Comparison of ENCODE assay signal across 1 cellular context in the genomic region with DNA sequence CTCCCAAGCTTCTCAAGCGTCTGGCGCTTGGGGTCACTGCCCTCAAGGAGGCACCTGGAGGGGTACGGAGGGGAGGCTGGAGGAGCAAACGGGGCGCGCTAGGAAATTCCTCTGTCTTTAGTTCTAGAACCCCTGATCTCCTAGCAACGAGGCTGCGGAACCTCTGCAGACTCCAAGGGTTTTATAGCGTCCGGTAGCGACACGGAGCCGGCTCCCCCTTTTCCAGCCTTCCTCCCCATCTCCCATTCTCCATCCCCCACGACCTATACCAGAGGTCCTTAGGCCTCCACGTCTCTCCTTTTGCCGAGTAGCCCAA.
TF ChIP-seq lines count a peak whose summit lies in the region.

No MANE protein-coding gene starts in this region.

TF ChIP-seq in HepG2, 621 proteins besides CTCF, POLR2A, EP300 and RAD21 (continues in another document):
- TF ChIP-seq ZNF83 (CRISPR knock-in tag; IDR thresholded peaks at IDR 0.05; ENCODE audit: borderline replicate concordance) (0 out of 2 replicates have a peak, but pooled peaks have one; percentile 13), ZSCAN31 (CRISPR knock-in tag; IDR thresholded peaks at IDR 0.05; ENCODE audit: low read depth) (no peak), ZEB1 (IDR thresholded peaks at IDR 0.05; ENCODE audit: insufficient replicate concordance, low read depth) (peak; percentile 16), SIX1 (CRISPR knock-in tag; IDR thresholded peaks at IDR 0.05; ENCODE audit: borderline replicate concordance) (no peak), HDAC2 (CRISPR knock-in tag; IDR thresholded peaks at IDR 0.05) (0 out of 2 replicates have a peak, but pooled peaks have one; percentile 7), ZSCAN21 (CRISPR knock-in tag; IDR thresholded peaks at IDR 0.05; ENCODE audit: borderline replicate concordance) (no peak), ZNF766 (CRISPR knock-in tag; IDR thresholded peaks at IDR 0.05; ENCODE audit: borderline replicate concordance) (0 out of 2 replicates have a peak, but pooled peaks have one; percentile 47), SATB2 (CRISPR knock-in tag; IDR thresholded peaks at IDR 0.05) (no peak), ZNF280B (CRISPR knock-in tag; IDR thresholded peaks at IDR 0.05; ENCODE audit: borderline replicate concordance) (0 out of 2 replicates have a peak, but pooled peaks have one; percentile 69), SPEN (CRISPR knock-in tag; IDR thresholded peaks at IDR 0.05; ENCODE audit: low read depth) (no peak), ARHGAP35 (CRISPR knock-in tag; IDR thresholded peaks at IDR 0.05; ENCODE audit: borderline replicate concordance) (0 out of 2 replicates have a peak, but pooled peaks have one; percentile 42), GLI4 (CRISPR knock-in tag; IDR thresholded peaks at IDR 0.05; ENCODE audit: borderline replicate concordance) (no peak), ZNF121 (CRISPR knock-in tag; IDR thresholded peaks at IDR 0.05) (no peak), ZSCAN20 (CRISPR knock-in tag; IDR thresholded peaks at IDR 0.05; ENCODE audit: borderline replicate concordance) (no peak), NFAT5 (CRISPR knock-in tag; IDR thresholded peaks at IDR 0.05) (no peak), ZBTB38 (CRISPR knock-in tag; IDR thresholded peaks at IDR 0.05) (no peak), ZNF343 (CRISPR knock-in tag; IDR thresholded peaks at IDR 0.05) (0 out of 2 replicates have a peak, but pooled peaks have one; percentile 8), ZNF282 (IDR thresholded peaks at IDR 0.05; ENCODE audit: partially characterized antibody) (no peak), ZNF605 (CRISPR knock-in tag; IDR thresholded peaks at IDR 0.05) (peak; percentile 91; the same call in 1 of the 2 replicates), MIER3 (CRISPR knock-in tag; IDR thresholded peaks at IDR 0.05; ENCODE audit: borderline replicate concordance) (0 out of 2 replicates have a peak, but pooled peaks have one; percentile 2), NR2F1 (CRISPR knock-in tag; IDR thresholded peaks at IDR 0.05) (peak in 1 of 2 experiments; percentile 40; a peak in 1 of 4 replicates)
- TF ChIP-seq, protein P1, sequence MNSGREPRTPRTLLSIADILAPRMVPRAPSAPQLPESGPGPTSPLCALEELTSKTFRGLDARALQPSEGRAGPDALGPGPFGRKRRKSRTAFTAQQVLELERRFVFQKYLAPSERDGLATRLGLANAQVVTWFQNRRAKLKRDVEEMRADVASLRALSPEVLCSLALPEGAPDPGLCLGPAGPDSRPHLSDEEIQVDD (CRISPR knock-in tag; IDR thresholded peaks at IDR 0.05; ENCODE audit: borderline replicate concordance), result no peak
- TF ChIP-seq, protein P2, sequence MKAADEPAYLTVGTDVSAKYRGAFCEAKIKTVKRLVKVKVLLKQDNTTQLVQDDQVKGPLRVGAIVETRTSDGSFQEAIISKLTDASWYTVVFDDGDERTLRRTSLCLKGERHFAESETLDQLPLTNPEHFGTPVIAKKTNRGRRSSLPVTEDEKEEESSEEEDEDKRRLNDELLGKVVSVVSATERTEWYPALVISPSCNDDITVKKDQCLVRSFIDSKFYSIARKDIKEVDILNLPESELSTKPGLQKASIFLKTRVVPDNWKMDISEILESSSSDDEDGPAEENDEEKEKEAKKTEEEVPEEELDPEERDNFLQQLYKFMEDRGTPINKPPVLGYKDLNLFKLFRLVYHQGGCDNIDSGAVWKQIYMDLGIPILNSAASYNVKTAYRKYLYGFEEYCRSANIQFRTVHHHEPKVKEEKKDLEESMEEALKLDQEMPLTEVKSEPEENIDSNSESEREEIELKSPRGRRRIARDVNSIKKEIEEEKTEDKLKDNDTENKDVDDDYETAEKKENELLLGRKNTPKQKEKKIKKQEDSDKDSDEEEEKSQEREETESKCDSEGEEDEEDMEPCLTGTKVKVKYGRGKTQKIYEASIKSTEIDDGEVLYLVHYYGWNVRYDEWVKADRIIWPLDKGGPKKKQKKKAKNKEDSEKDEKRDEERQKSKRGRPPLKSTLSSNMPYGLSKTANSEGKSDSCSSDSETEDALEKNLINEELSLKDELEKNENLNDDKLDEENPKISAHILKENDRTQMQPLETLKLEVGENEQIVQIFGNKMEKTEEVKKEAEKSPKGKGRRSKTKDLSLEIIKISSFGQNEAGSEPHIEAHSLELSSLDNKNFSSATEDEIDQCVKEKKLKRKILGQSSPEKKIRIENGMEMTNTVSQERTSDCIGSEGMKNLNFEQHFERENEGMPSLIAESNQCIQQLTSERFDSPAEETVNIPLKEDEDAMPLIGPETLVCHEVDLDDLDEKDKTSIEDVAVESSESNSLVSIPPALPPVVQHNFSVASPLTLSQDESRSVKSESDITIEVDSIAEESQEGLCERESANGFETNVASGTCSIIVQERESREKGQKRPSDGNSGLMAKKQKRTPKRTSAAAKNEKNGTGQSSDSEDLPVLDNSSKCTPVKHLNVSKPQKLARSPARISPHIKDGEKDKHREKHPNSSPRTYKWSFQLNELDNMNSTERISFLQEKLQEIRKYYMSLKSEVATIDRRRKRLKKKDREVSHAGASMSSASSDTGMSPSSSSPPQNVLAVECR (CRISPR knock-in tag; IDR thresholded peaks at IDR 0.05; ENCODE audit: borderline replicate concordance), result no peak
- TF ChIP-seq, protein P3, sequence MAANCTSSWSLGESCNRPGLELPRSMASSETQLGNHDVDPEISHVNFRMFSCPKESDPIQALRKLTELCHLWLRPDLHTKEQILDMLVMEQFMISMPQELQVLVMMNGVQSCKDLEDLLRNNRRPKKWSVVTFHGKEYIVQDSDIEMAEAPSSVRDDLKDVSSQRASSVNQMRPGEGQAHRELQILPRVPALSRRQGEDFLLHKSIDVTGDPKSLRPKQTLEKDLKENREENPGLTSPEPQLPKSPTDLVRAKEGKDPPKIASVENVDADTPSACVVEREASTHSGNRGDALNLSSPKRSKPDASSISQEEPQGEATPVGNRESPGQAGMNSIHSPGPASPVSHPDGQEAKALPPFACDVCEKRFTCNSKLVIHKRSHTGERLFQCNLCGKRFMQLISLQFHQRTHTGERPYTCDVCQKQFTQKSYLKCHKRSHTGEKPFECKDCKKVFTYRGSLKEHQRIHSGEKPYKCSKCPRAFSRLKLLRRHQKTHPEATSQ (CRISPR knock-in tag; IDR thresholded peaks at IDR 0.05; ENCODE audit: borderline replicate concordance), result no peak
- TF ChIP-seq, protein P4, sequence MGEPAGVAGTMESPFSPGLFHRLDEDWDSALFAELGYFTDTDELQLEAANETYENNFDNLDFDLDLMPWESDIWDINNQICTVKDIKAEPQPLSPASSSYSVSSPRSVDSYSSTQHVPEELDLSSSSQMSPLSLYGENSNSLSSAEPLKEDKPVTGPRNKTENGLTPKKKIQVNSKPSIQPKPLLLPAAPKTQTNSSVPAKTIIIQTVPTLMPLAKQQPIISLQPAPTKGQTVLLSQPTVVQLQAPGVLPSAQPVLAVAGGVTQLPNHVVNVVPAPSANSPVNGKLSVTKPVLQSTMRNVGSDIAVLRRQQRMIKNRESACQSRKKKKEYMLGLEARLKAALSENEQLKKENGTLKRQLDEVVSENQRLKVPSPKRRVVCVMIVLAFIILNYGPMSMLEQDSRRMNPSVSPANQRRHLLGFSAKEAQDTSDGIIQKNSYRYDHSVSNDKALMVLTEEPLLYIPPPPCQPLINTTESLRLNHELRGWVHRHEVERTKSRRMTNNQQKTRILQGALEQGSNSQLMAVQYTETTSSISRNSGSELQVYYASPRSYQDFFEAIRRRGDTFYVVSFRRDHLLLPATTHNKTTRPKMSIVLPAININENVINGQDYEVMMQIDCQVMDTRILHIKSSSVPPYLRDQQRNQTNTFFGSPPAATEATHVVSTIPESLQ (CRISPR knock-in tag; conservative IDR thresholded peaks at IDR 0.05), result 0 out of 2 replicates have a peak, but pooled peaks have one; percentile 2
- TF ChIP-seq, protein P5, sequence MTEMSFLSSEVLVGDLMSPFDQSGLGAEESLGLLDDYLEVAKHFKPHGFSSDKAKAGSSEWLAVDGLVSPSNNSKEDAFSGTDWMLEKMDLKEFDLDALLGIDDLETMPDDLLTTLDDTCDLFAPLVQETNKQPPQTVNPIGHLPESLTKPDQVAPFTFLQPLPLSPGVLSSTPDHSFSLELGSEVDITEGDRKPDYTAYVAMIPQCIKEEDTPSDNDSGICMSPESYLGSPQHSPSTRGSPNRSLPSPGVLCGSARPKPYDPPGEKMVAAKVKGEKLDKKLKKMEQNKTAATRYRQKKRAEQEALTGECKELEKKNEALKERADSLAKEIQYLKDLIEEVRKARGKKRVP (CRISPR knock-in tag; IDR thresholded peaks at IDR 0.05), result no peak
- TF ChIP-seq, protein P6, sequence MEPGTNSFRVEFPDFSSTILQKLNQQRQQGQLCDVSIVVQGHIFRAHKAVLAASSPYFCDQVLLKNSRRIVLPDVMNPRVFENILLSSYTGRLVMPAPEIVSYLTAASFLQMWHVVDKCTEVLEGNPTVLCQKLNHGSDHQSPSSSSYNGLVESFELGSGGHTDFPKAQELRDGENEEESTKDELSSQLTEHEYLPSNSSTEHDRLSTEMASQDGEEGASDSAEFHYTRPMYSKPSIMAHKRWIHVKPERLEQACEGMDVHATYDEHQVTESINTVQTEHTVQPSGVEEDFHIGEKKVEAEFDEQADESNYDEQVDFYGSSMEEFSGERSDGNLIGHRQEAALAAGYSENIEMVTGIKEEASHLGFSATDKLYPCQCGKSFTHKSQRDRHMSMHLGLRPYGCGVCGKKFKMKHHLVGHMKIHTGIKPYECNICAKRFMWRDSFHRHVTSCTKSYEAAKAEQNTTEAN (CRISPR knock-in tag; conservative IDR thresholded peaks at IDR 0.05), result no peak
- TF ChIP-seq, protein P7, sequence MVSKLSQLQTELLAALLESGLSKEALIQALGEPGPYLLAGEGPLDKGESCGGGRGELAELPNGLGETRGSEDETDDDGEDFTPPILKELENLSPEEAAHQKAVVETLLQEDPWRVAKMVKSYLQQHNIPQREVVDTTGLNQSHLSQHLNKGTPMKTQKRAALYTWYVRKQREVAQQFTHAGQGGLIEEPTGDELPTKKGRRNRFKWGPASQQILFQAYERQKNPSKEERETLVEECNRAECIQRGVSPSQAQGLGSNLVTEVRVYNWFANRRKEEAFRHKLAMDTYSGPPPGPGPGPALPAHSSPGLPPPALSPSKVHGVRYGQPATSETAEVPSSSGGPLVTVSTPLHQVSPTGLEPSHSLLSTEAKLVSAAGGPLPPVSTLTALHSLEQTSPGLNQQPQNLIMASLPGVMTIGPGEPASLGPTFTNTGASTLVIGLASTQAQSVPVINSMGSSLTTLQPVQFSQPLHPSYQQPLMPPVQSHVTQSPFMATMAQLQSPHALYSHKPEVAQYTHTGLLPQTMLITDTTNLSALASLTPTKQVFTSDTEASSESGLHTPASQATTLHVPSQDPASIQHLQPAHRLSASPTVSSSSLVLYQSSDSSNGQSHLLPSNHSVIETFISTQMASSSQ (IDR thresholded peaks at IDR 0.05; ENCODE audit: low read depth), result no peak
- TF ChIP-seq, protein P7 (CRISPR knock-in tag; IDR thresholded peaks at IDR 0.05; ENCODE audit: borderline replicate concordance), result 0 out of 2 replicates have a peak, but pooled peaks have one; percentile 4
